In the genomic region with DNA sequence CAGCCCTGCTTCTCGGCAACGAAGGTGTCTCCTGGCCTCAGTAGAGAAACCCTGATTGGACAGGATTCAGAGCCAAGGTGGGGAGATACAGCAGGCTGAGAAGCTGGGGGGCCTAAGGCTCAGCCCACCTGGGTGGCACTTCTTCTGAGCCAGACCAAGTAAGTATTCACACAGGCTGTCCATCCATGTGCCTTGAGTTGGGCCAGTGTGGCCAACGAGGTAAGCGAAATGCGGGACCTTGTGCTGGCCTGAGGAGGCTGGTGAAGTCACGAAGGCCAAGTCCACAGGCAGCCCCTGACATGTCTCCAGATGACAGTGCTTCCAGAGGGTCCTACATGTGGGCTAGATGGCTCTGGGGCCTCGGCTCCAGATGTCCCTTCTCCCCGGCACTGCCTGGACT, we compare ENCODE assay signal across 19 cellular contexts.
"Had no signal": no experiment of that assay in that cellular context is flagged by ENCODE, and none has a peak within 500 bp of the region (broad histone marks: within the 10 kb centered on the region; RNA-seq: fewer than 3 reads in every experiment).

No MANE protein-coding gene starts in this region.

- H3K27ac Mint-ChIP-seq: activated CD4-positive, alpha-beta T cell treated with anti-CD3 and anti-CD28 coated beads for 36 hours; activated naive CD4-positive, alpha-beta T cell treated with anti-CD3 and anti-CD28 coated beads for 36 hours; activated T-helper 1 cell treated with anti-CD3 and anti-CD28 coated beads, Interleukin-12 subunit alpha, Interleukin-12 subunit beta, Interleukin-2, Interleukin-4 antibody, amounts not matched to agents 30 ng/mL and 10 ng/mL and 1 ng/mL, durations not matched to agents 14 hours and 24 hours and 36 hours; T-helper 1 cell treated with Interleukin-12 subunit alpha and Interleukin-12 subunit beta and Interleukin-4 antibody, amounts not matched to agents 30 μg/mL and 1 μg/mL, for 36 hours had no signal

- H3K27me3 Mint-ChIP-seq: activated CD4-positive, alpha-beta T cell treated with anti-CD3 and anti-CD28 coated beads for 36 hours had no signal

- H3K36me3 ChIP-seq: ovary had no signal

- H3K27me3 ChIP-seq: body of pancreas, foreskin keratinocyte, ovary, testis, upper lobe of left lung had no signal

- H3K4me3 Mint-ChIP-seq: activated CD4-positive, alpha-beta T cell treated with anti-CD3 and anti-CD28 coated beads for 36 hours; activated naive CD4-positive, alpha-beta T cell treated with anti-CD3 and anti-CD28 coated beads for 36 hours; activated T-helper 1 cell treated with anti-CD3 and anti-CD28 coated beads, Interleukin-12 subunit alpha, Interleukin-12 subunit beta, Interleukin-2, Interleukin-4 antibody, amounts not matched to agents 30 ng/mL and 10 ng/mL and 1 ng/mL, durations not matched to agents 14 hours and 24 hours and 36 hours; T-helper 1 cell treated with Interleukin-12 subunit alpha and Interleukin-12 subunit beta and Interleukin-4 antibody, amounts not matched to agents 30 μg/mL and 1 μg/mL, for 36 hours had no signal

- H3K4me3 ChIP-seq: body of pancreas, ovary, testis, upper lobe of left lung had no signal

- ATAC-seq: activated CD4-positive, alpha-beta T cell treated with anti-CD3 and anti-CD28 coated beads for 36 hours; body of pancreas; foreskin keratinocyte had no signal

- DNase-seq: activated CD4-positive, alpha-beta T cell treated with anti-CD3 and anti-CD28 coated beads for 36 hours; activated CD8-positive, alpha-beta memory T cell treated with anti-CD3 and anti-CD28 coated beads, Interleukin-2, amount 50 U/mL, for 48 hours; activated naive CD4-positive, alpha-beta T cell treated with anti-CD3 and anti-CD28 coated beads for 36 hours; amniotic stem cell; body of pancreas; central memory CD4-positive, alpha-beta T cell; cortex of kidney; effector CD8-positive, alpha-beta T cell; foreskin keratinocyte; glutamatergic neuron; hypothalamus; kidney; stimulated activated CD4-positive, alpha-beta T cell treated with anti-CD3 and anti-CD28 coated beads, Interleukin-2, amount 100 ng/mL, for 48 hours; stimulated activated naive CD4-positive, alpha-beta T cell treated with Interleukin-2 at 50 U/mL for 16 hours; testis; upper lobe of left lung had no signal

- H3K9me3 ChIP-seq: body of pancreas, ovary, testis, upper lobe of left lung had no signal

- H3K27ac ChIP-seq: body of pancreas, foreskin keratinocyte, ovary, testis, upper lobe of left lung had no signal

- H3K4me1 ChIP-seq: body of pancreas had no signal

- H3K9me3 Mint-ChIP-seq: activated naive CD4-positive, alpha-beta T cell treated with anti-CD3 and anti-CD28 coated beads for 36 hours; activated T-helper 1 cell treated with anti-CD3 and anti-CD28 coated beads, Interleukin-12 subunit alpha, Interleukin-12 subunit beta, Interleukin-2, Interleukin-4 antibody, amounts not matched to agents 30 ng/mL and 10 ng/mL and 1 ng/mL, durations not matched to agents 14 hours and 24 hours and 36 hours; T-helper 1 cell treated with Interleukin-12 subunit alpha and Interleukin-12 subunit beta and Interleukin-4 antibody, amounts not matched to agents 30 μg/mL and 1 μg/mL, for 36 hours had no signal
